24 cellular contexts compared by ENCODE assay signal in the genomic region with DNA sequence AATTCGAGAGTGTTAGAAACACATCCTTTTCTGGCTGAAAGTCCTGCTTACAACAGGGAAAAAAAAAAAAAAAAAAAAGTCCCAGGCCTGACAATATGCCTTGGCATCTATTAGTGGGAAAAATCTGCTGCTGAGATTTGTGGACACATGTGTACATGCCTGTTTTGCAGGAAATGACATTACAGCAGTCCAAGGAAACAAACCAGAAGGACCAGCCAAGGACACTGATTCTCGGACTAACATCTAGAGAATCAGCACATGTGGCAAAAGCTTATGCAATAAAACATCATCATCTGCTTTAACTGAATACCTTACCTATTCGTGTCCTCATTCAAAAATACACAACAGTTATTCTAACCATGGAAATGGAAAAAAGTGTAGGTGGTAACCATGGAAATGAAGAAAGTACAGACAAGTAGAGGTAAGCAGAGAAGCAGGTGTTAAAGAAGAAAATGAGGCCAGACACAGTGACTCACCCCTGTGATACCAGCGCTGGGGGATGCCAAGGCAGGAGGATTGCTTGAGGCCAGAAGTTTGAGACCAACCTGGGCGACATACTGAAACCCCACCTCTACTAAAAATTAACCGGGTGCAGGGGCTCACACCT. TPM values are rescaled to one million over a fixed set of nuclear protein-coding genes. Genes with fewer than 3 reads are reported as not detected.
A peak's percentile ranks its signal among the peaks of the same experiment; 100 is the strongest.
DNase-seq lines count a peak whose midpoint lies in the region; TF ChIP-seq lines count a peak whose summit lies in the region.
"Had no signal": no experiment of that assay in that cellular context is flagged by ENCODE, and none has a peak within 500 bp of the region (broad histone marks: within the 10 kb centered on the region; RNA-seq: fewer than 3 reads in every experiment).

No MANE protein-coding gene starts in this region.

- DNase-seq in stimulated activated CD4-positive, alpha-beta T cell treated with anti-CD3 and anti-CD28 coated beads, Interleukin-15, amount 100 ng/mL, for 24 hours = peak; percentile 17
- no peak for DNase-seq in stimulated activated CD4-positive, alpha-beta T cell treated with anti-CD3 and anti-CD28 coated beads, Interleukin-4, amount 100 ng/mL, for 4 hours
- peak; percentile 50 for DNase-seq in activated naive CD8-positive, alpha-beta T cell treated with anti-CD3 and anti-CD28 coated beads for 36 hours
- DNase-seq in inferior parietal cortex (ENCODE audit: extremely low spot score) (peak; percentile 40), vagina (ENCODE audit: extremely low spot score in 2 of 2) (no peak), NCI-H187 treated with DMSO at 0.1 percent for 48 hours (lab: John Stamatoyannopoulos, UW) (no peak), AML-193 (lab: John Stamatoyannopoulos, UW) (no peak), DMS53 (lab: John Stamatoyannopoulos, UW) (no peak)
- DNase-seq: activated CD4-positive, CD25-positive, alpha-beta regulatory T cell treated with anti-CD3 and anti-CD28 coated beads, Interleukin-2, amount 50 U/mL, for 72 hours; activated CD8-positive, alpha-beta memory T cell treated with anti-CD3 and anti-CD28 coated beads, Interleukin-2, amount 50 U/mL, for 4 hours; CD4-positive, alpha-beta memory T cell; DMS 273 treated with DMSO at 0.1 percent for 48 hours; GOT3; left lung; naive thymus-derived CD8-positive, alpha-beta T cell; NCI-H1048; NCI-H2081; NCI-H446; OCI-M1; ovary; SHP77 had no signal

- H3K27me3 Mint-ChIP-seq in activated naive CD8-positive, alpha-beta T cell treated with anti-CD3 and anti-CD28 coated beads for 36 hours = no peaks in the 10 kb centered on the region
- H3K27me3 Mint-ChIP-seq: CD4-positive, alpha-beta memory T cell; naive thymus-derived CD8-positive, alpha-beta T cell had no signal

- H3K27ac ChIP-seq in vagina = peak overlapping the region; percentile 20
- H3K27ac ChIP-seq: coronary artery, left lung, ovary, thoracic aorta had no signal

- no peak for TF ChIP-seq POLR2A in vagina (IDR thresholded peaks at IDR 0.05)

- peaks cover 11% of the 10 kb centered on the region for H3K4me1 ChIP-seq in vagina
- H3K4me1 ChIP-seq: left lung had no signal

- intact Hi-C loops in vagina (cut with DNase I) = no loop called here

- no peaks in the 10 kb centered on the region for H3K36me3 ChIP-seq in vagina
- H3K36me3 ChIP-seq: left lung, ovary, thoracic aorta had no signal

- H3K4me3 Mint-ChIP-seq in activated naive CD8-positive, alpha-beta T cell treated with anti-CD3 and anti-CD28 coated beads for 36 hours = no peak overlapping the region
- H3K4me3 Mint-ChIP-seq: CD4-positive, alpha-beta memory T cell; mesothelial cell of epicardium; naive thymus-derived CD8-positive, alpha-beta T cell had no signal

- peaks cover 15% of the 10 kb centered on the region for H3K4me1 Mint-ChIP-seq in activated naive CD8-positive, alpha-beta T cell treated with anti-CD3 and anti-CD28 coated beads for 36 hours

- peaks cover 13% of the 10 kb centered on the region for H3K36me3 Mint-ChIP-seq in activated naive CD8-positive, alpha-beta T cell treated with anti-CD3 and anti-CD28 coated beads for 36 hours
- H3K36me3 Mint-ChIP-seq: CD4-positive, alpha-beta memory T cell had no signal

- H3K9me3 Mint-ChIP-seq in activated naive CD8-positive, alpha-beta T cell treated with anti-CD3 and anti-CD28 coated beads for 36 hours = no peaks in the 10 kb centered on the region
- H3K9me3 Mint-ChIP-seq: CD4-positive, alpha-beta memory T cell; mesothelial cell of epicardium; naive thymus-derived CD8-positive, alpha-beta T cell had no signal

- no peaks in the 10 kb centered on the region for H3K9me3 ChIP-seq in vagina
- H3K9me3 ChIP-seq: left lung, ovary, thoracic aorta had no signal

- H3K27me3 ChIP-seq in vagina = no peaks in the 10 kb centered on the region
- H3K27me3 ChIP-seq: left lung, ovary had no signal

- no peak for TF ChIP-seq CTCF in vagina (IDR thresholded peaks at IDR 0.05)

- peak overlapping the region; percentile 83 for H3K27ac Mint-ChIP-seq in activated naive CD8-positive, alpha-beta T cell treated with anti-CD3 and anti-CD28 coated beads for 36 hours
- H3K27ac Mint-ChIP-seq: CD4-positive, alpha-beta memory T cell; mesothelial cell of epicardium; naive thymus-derived CD8-positive, alpha-beta T cell had no signal

- no peak overlapping the region for H3K4me3 ChIP-seq in vagina
- H3K4me3 ChIP-seq: coronary artery, left lung, ovary, thoracic aorta had no signal

RNA-seq across cellular contexts. Expression of a gene that starts 9.4 kb away (rescaled TPM):
- 10 to 100 TPM; 16.4 to 18.0 TPM for total RNA-seq in activated naive CD8-positive, alpha-beta T cell treated with anti-CD3 and anti-CD28 coated beads for 36 hours
- 10.3 TPM for total RNA-seq in vagina

RNA-seq across cellular contexts. Expression of a gene that starts 50.7 kb away (rescaled TPM):
- 10 to 100 TPM; 28.6 to 29.3 TPM for total RNA-seq in activated naive CD8-positive, alpha-beta T cell treated with anti-CD3 and anti-CD28 coated beads for 36 hours
- total RNA-seq in vagina = 27.5 TPM

Comparison
In these comparisons a context has a peak if more than half of its experiments do, and no peak if none do; other contexts are left out.
1. DNase-seq: peak in stimulated activated CD4-positive, alpha-beta T cell treated with anti-CD3 and anti-CD28 coated beads, Interleukin-15, amount 100 ng/mL, for 24 hours (single experiment), activated naive CD8-positive, alpha-beta T cell treated with anti-CD3 and anti-CD28 coated beads for 36 hours (single experiment) and inferior parietal cortex (single experiment); none in stimulated activated CD4-positive, alpha-beta T cell treated with anti-CD3 and anti-CD28 coated beads, Interleukin-4, amount 100 ng/mL, for 4 hours (0 of 2), vagina (0 of 2), NCI-H187 treated with DMSO at 0.1 percent for 48 hours (single experiment), AML-193 (0 of 2) and DMS53 (single experiment).